Comparison of ENCODE assay signal across 9 cellular contexts in the genomic region with DNA sequence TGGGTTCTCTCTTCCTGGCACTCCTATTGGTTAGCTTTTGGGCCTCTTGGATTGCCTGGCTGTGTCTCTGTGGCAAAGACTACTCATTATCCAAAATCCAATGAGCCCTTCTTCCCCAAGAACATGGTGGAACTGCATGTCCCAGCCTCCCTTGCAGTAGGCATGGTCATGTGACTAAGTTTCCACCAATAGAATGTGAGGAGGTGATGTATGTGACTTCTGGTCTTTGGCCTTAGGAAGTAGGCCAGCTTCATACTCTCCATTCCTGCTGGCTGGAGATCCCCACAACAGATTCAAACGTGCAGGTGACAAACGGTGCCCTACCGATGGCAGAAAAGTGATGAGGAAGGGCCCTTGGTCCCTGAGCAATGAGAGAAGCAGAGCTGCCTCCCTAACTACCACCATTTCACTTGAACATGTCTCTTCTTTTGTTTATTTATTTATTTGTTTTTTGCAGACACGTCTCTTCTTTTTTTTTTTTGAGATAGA.
DNase-seq lines count a peak whose midpoint lies in the region; ATAC-seq lines count a peak whose summit lies in the region.
"Had no signal": no experiment of that assay in that cellular context is flagged by ENCODE, and none has a peak within 500 bp of the region (broad histone marks: within the 10 kb centered on the region; RNA-seq: fewer than 3 reads in every experiment).

No MANE protein-coding gene starts in this region.

- peak overlapping the region; percentile 21 for H3K27ac Mint-ChIP-seq in T-helper 1 cell treated with Interleukin-12 subunit alpha and Interleukin-12 subunit beta and Interleukin-4 antibody, amounts not matched to agents 30 μg/mL and 1 μg/mL, for 36 hours

- H3K4me1 Mint-ChIP-seq in T-helper 1 cell treated with Interleukin-12 subunit alpha and Interleukin-12 subunit beta and Interleukin-4 antibody, amounts not matched to agents 30 μg/mL and 1 μg/mL, for 36 hours (ENCODE audit: low read depth) = peaks cover 34% of the 10 kb centered on the region

- peak overlapping the region; percentile 21; the same call in 1 of the 2 replicates for H3K4me3 ChIP-seq in GM08714 (ENCODE audit: low read length)

- H3K9me3 Mint-ChIP-seq in T-helper 1 cell treated with Interleukin-12 subunit alpha and Interleukin-12 subunit beta and Interleukin-4 antibody, amounts not matched to agents 30 μg/mL and 1 μg/mL, for 36 hours = no peaks in the 10 kb centered on the region

- H3K27me3 Mint-ChIP-seq in T-helper 1 cell treated with Interleukin-12 subunit alpha and Interleukin-12 subunit beta and Interleukin-4 antibody, amounts not matched to agents 30 μg/mL and 1 μg/mL, for 36 hours (ENCODE audit: low read depth) = no peaks in the 10 kb centered on the region

- peak; percentile 52 for ATAC-seq in HG02642 (IDR thresholded peaks at IDR 0.05; ENCODE audit: poor library complexity, unreplicated experiment)
- ATAC-seq in HG03442 (IDR thresholded peaks at IDR 0.05; ENCODE audit: unreplicated experiment) = no peak
- ATAC-seq in GM19035 (IDR thresholded peaks at IDR 0.05; ENCODE audit: unreplicated experiment) = no peak

- H3K4me3 Mint-ChIP-seq in T-helper 1 cell treated with Interleukin-12 subunit alpha and Interleukin-12 subunit beta and Interleukin-4 antibody, amounts not matched to agents 30 μg/mL and 1 μg/mL, for 36 hours = no peak overlapping the region

- no peaks in the 10 kb centered on the region for H3K36me3 Mint-ChIP-seq in T-helper 1 cell treated with Interleukin-12 subunit alpha and Interleukin-12 subunit beta and Interleukin-4 antibody, amounts not matched to agents 30 μg/mL and 1 μg/mL, for 36 hours (ENCODE audit: low read depth)

- DNase-seq in medulla oblongata (ENCODE audit: extremely low spot score) (peak; percentile 28), NCI-H1048 (lab: John Stamatoyannopoulos, UW) (no peak)
- DNase-seq in stimulated activated naive CD4-positive, alpha-beta T cell treated with Interleukin-2 at 50 U/mL for 16 hours (lab: John Stamatoyannopoulos, UW) = no peak
- DNase-seq: cerebellar nuclear complex had no signal
